8 cellular contexts compared by ENCODE assay signal in genomic region chr17:36210439-36211211, GRCh38. TPM values are rescaled to one million over a fixed set of nuclear protein-coding genes. Genes with fewer than 3 reads are reported as not detected.
DNase-seq lines count a peak whose midpoint lies in the region; ATAC-seq lines count a peak whose summit lies in the region.
"Not testable (repeated sequence)": the region's sequence is repeated elsewhere in the genome, so short reads cannot be mapped to it uniquely, and the experiment has no call there.

TSS of gene CCL4L2 (plus strand) at chr17:36211063.

- peak within 1 kb of the TSS; percentile 42 for H3K4me3 Mint-ChIP-seq in activated CD8-positive, alpha-beta memory T cell treated with anti-CD3 and anti-CD28 coated beads, Interleukin-2, amount 10 ng/mL, durations not matched to agents 7 days and 5 days
- H3K4me3 Mint-ChIP-seq in stimulated activated naive CD8-positive, alpha-beta T cell treated with anti-CD3 and anti-CD28 coated beads, Interleukin-15, amount 100 ng/mL, for 72 hours: not testable (repeated sequence)

- H3K36me3 Mint-ChIP-seq in activated CD8-positive, alpha-beta memory T cell treated with anti-CD3 and anti-CD28 coated beads, Interleukin-2, amount 10 ng/mL, durations not matched to agents 7 days and 5 days: not testable (repeated sequence)

- CTCF ChIA-PET in activated CD8-positive, alpha-beta memory T cell treated with anti-CD3 and anti-CD28 coated beads, Interleukin-2, amount 10 ng/mL, durations not matched to agents 7 days and 5 days (lab: Charles Lee): interaction anchor here (1.1 to 1.9 kb wide), 5 partner anchors 9 to 447 kb away, joined by 4 to 7 read pairs (median 5); partner anchors contain the start of genes CCL3L1 and CCL3L3

- ATAC-seq in GM18508 (IDR thresholded peaks at IDR 0.05; ENCODE audit: insufficient read depth, unreplicated experiment) (peak; percentile 37), GM19463 (IDR thresholded peaks at IDR 0.05; ENCODE audit: unreplicated experiment) (peak; percentile 68), HG02763 (IDR thresholded peaks at IDR 0.05; ENCODE audit: unreplicated experiment) (peak; percentile 56), HG03378 (IDR thresholded peaks at IDR 0.05; ENCODE audit: unreplicated experiment) (peak; percentile 61), left colon (peak; percentile 17)
- peak; percentile 59 for ATAC-seq in activated CD8-positive, alpha-beta memory T cell treated with anti-CD3 and anti-CD28 coated beads, Interleukin-2, amount 10 ng/mL, durations not matched to agents 7 days and 5 days
- ATAC-seq in stimulated activated naive CD8-positive, alpha-beta T cell treated with anti-CD3 and anti-CD28 coated beads, Interleukin-15, amount 100 ng/mL, for 72 hours: peak; percentile 71

- not testable (repeated sequence) for H3K27me3 Mint-ChIP-seq in activated CD8-positive, alpha-beta memory T cell treated with anti-CD3 and anti-CD28 coated beads, Interleukin-2, amount 10 ng/mL, durations not matched to agents 7 days and 5 days
- peaks cover 46% of the 10 kb centered on the region for H3K27me3 Mint-ChIP-seq in stimulated activated naive CD8-positive, alpha-beta T cell treated with anti-CD3 and anti-CD28 coated beads, Interleukin-15, amount 100 ng/mL, for 72 hours

- peak within 1 kb of the TSS; percentile 77 for H3K27ac Mint-ChIP-seq in activated CD8-positive, alpha-beta memory T cell treated with anti-CD3 and anti-CD28 coated beads, Interleukin-2, amount 10 ng/mL, durations not matched to agents 7 days and 5 days
- peak within 1 kb of the TSS; percentile 29 to 63 for H3K27ac Mint-ChIP-seq in stimulated activated naive CD8-positive, alpha-beta T cell treated with anti-CD3 and anti-CD28 coated beads, Interleukin-15, amount 100 ng/mL, for 72 hours

- peaks cover 71% of the 10 kb centered on the region for H3K4me1 Mint-ChIP-seq in activated CD8-positive, alpha-beta memory T cell treated with anti-CD3 and anti-CD28 coated beads, Interleukin-2, amount 10 ng/mL, durations not matched to agents 7 days and 5 days
- H3K4me1 Mint-ChIP-seq in stimulated activated naive CD8-positive, alpha-beta T cell treated with anti-CD3 and anti-CD28 coated beads, Interleukin-15, amount 100 ng/mL, for 72 hours: peaks cover 18% of the 10 kb centered on the region

- peak; percentile 93 for DNase-seq in NOMO-1 treated with DMSO at 0.1 percent for 48 hours (lab: John Stamatoyannopoulos, UW; ENCODE audit: unreplicated experiment)
- DNase-seq in activated CD8-positive, alpha-beta memory T cell treated with anti-CD3 and anti-CD28 coated beads, Interleukin-2, amount 10 ng/mL, durations not matched to agents 7 days and 5 days: peak; percentile 65
- DNase-seq in left colon; stimulated activated naive CD8-positive, alpha-beta T cell treated with anti-CD3 and anti-CD28 coated beads, Interleukin-15, amount 100 ng/mL, for 72 hours: not testable (repeated sequence)

- intact Hi-C loops in left colon (cut with DNase I, micrococcal nuclease): not testable (repeated sequence)

- H3K9me3 Mint-ChIP-seq in activated CD8-positive, alpha-beta memory T cell treated with anti-CD3 and anti-CD28 coated beads, Interleukin-2, amount 10 ng/mL, durations not matched to agents 7 days and 5 days (ENCODE audit: low read depth); stimulated activated naive CD8-positive, alpha-beta T cell treated with anti-CD3 and anti-CD28 coated beads, Interleukin-15, amount 100 ng/mL, for 72 hours: not testable (repeated sequence)

RNA-seq across cellular contexts. Expression of gene CCL4L2, which starts in this region (rescaled TPM):
- total RNA-seq in activated CD8-positive, alpha-beta memory T cell treated with anti-CD3 and anti-CD28 coated beads, Interleukin-2, amount 10 ng/mL, durations not matched to agents 7 days and 5 days: 10 to 100 TPM; 22.8 to 56.5 TPM
- 1 to 10 TPM in 1 of 2 donors, not detected in 1; 3.0 TPM for total RNA-seq in left colon

Comparison
In these comparisons a context has a peak if more than half of its experiments do, and no peak if none do; other contexts are left out.
1. RNA of gene CCL4L2 (total RNA-seq): 22.8 to 56.5 TPM in activated CD8-positive, alpha-beta memory T cell treated with anti-CD3 and anti-CD28 coated beads, Interleukin-2, amount 10 ng/mL, durations not matched to agents 7 days and 5 days; 3.0 TPM in left colon; every median in the first group is over 4 times any median in the second.
2. ATAC-seq: peak in every context shown above with its lines; median percentile 71 in stimulated activated naive CD8-positive, alpha-beta T cell treated with anti-CD3 and anti-CD28 coated beads, Interleukin-15, amount 100 ng/mL, for 72 hours; 68 in GM19463; 61 in HG03378; 59 in activated CD8-positive, alpha-beta memory T cell treated with anti-CD3 and anti-CD28 coated beads, Interleukin-2, amount 10 ng/mL, durations not matched to agents 7 days and 5 days; 56 in HG02763; 37 in GM18508; 17 in left colon.